ENCODE assay signal across 14 cellular contexts in the genomic region with DNA sequence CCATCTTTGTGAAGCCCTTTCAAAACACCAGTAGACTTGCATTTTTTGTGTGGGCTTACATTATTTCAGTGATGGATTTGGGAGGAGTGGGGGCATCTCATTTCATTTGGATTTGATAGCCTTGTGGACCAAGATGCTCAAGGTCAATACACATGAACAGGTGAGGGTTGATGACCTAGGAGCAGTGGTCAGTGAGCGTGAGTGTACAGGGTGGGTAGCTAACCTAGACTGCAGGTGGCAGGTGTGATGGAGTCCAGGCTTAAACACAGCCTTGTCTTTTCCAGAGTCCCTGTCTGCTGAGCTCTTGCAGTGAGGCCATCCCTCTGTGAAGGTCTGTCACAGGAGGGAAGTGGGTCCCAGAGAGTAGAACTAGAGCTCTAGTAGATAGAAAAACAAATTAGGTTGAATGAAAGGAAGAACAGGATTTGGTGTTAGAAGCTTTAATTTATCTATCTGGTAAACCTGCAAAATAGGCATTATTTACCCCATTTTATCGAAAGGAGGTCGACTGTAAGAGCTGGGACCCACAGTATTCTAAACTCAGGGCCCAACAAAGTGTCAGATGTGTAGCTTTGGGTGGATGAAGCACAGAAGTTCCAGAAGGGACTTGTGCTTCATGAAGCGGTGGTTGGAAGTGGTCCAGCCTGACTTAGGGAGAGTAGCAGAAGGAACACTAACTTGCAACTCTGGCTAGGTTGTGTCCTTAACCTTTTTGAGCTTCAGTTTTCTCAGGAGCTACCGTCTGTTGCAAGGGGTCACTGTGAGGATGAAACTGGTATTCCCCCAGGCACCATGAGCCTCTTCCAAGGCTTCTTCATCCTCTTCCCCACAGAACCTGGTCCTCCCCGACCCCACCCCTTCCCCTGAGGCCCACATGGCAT. TPM values are rescaled to one million over a fixed set of nuclear protein-coding genes. Genes with fewer than 3 reads are reported as not detected.
A peak's percentile ranks its signal among the peaks of the same experiment; 100 is the strongest.
DNase-seq lines count a peak whose midpoint lies in the region; ATAC-seq and TF ChIP-seq lines count a peak whose summit lies in the region.
"Had no signal": no experiment of that assay in that cellular context is flagged by ENCODE, and none has a peak within 500 bp of the region (broad histone marks: within the 10 kb centered on the region; RNA-seq: fewer than 3 reads in every experiment).

No MANE protein-coding gene starts in this region.

- intact Hi-C loops in PC-3 (cut with micrococcal nuclease), result loop anchor here (1.0 kb wide), 1 partner anchor 44 kb away; no protein-coding TSS in a partner anchor

- H3K4me3 ChIP-seq in PC-3 (ENCODE audit: low read length), result no peak overlapping the region
- H3K4me3 ChIP-seq: gastrocnemius medialis, vagina had no signal

- no TSS peak for BruUV-seq in PC-3 (replicated peaks; lab: Mats Ljungman, UMichigan)

- no peaks in the 10 kb centered on the region for H3K4me1 ChIP-seq in PC-3 (ENCODE audit: insufficient read depth, low read length)

- H3K4me2 ChIP-seq in PC-3 (ENCODE audit: low read length), result no peak overlapping the region

- H3K9me2 ChIP-seq in PC-3 (replicated peaks; ENCODE audit: low read length), result no peaks in the 10 kb centered on the region

- POLR2A ChIA-PET in PC-3 (lab: Charles Lee; ENCODE audit: unreplicated experiment), result no interaction called here

- TF ChIP-seq CTCF in PC-3 (conservative IDR thresholded peaks at IDR 0.05; ENCODE audit: low read depth, low read length), result no peak

- H3K9me3 Mint-ChIP-seq in activated naive CD4-positive, alpha-beta T cell treated with anti-CD3 and anti-CD28 coated beads, Interleukin-2, amount 10 ng/mL, durations not matched to agents 7 days and 5 days, result no peaks in the 10 kb centered on the region
- no peaks in the 10 kb centered on the region for H3K9me3 Mint-ChIP-seq in effector memory CD8-positive, alpha-beta T cell
- H3K9me3 Mint-ChIP-seq in stimulated activated effector memory CD8-positive, alpha-beta T cell treated with anti-CD3 and anti-CD28 coated beads, Interleukin-12 subunit alpha, Interleukin-12 subunit beta, amount 100 ng/mL, for 72 hours, result no peaks in the 10 kb centered on the region

- peaks cover 36% of the 10 kb centered on the region for H3K36me3 ChIP-seq in PC-3 (ENCODE audit: low read depth, low read length)

- H3K27me3 ChIP-seq in PC-3 (ENCODE audit: low read length), result no peaks in the 10 kb centered on the region
- H3K27me3 ChIP-seq: brain microvascular endothelial cell, gastrocnemius medialis, vagina had no signal

- H2AFZ ChIP-seq in PC-3 (ENCODE audit: low read length), result no peak overlapping the region

- peak; percentile 11 for ATAC-seq in PC-3
- ATAC-seq in effector memory CD8-positive, alpha-beta T cell (replicated peaks), result no peak
- no peak for ATAC-seq in stimulated activated effector memory CD8-positive, alpha-beta T cell treated with anti-CD3 and anti-CD28 coated beads, Interleukin-12 subunit alpha, Interleukin-12 subunit beta, amount 100 ng/mL, for 72 hours
- no peak for ATAC-seq in GM18502 (IDR thresholded peaks at IDR 0.05; ENCODE audit: poor library complexity, unreplicated experiment)

- H3K9me3 ChIP-seq in PC-3 (ENCODE audit: low read length), result no peaks in the 10 kb centered on the region
- H3K9me3 ChIP-seq: gastrocnemius medialis, vagina had no signal

- H3F3A ChIP-seq in PC-3 (ENCODE audit: low read length, unreplicated experiment), result no peaks in the 10 kb centered on the region

- H3K9ac ChIP-seq in PC-3 (ENCODE audit: low read length), result no peak overlapping the region

- CTCF ChIA-PET in activated naive CD4-positive, alpha-beta T cell treated with anti-CD3 and anti-CD28 coated beads, Interleukin-2, amount 10 ng/mL, durations not matched to agents 7 days and 5 days (lab: Charles Lee), result interaction anchor here (0.9 to 13.7 kb wide), 30 partner anchors 10 to 295 kb away, joined by 3 to 395 read pairs (median 4); a partner anchor contains a TSS
- CTCF ChIA-PET in PC-3 (lab: Charles Lee), result interaction anchor here (0.5 to 2.3 kb wide), 5 partner anchors 27 to 45 kb away, joined by 3 to 56 read pairs (median 4); no protein-coding TSS in a partner anchor

- peaks cover 6% of the 10 kb centered on the region for H3K4me1 Mint-ChIP-seq in activated naive CD4-positive, alpha-beta T cell treated with anti-CD3 and anti-CD28 coated beads, Interleukin-2, amount 10 ng/mL, durations not matched to agents 7 days and 5 days
- H3K4me1 Mint-ChIP-seq in effector memory CD8-positive, alpha-beta T cell (ENCODE audit: low read depth in 2 of 2), result peaks cover 5 to 6% of the 10 kb centered on the region in 2 donors
- no peaks in the 10 kb centered on the region for H3K4me1 Mint-ChIP-seq in stimulated activated effector memory CD8-positive, alpha-beta T cell treated with anti-CD3 and anti-CD28 coated beads, Interleukin-12 subunit alpha, Interleukin-12 subunit beta, amount 100 ng/mL, for 72 hours

- H3K27ac Mint-ChIP-seq in activated naive CD4-positive, alpha-beta T cell treated with anti-CD3 and anti-CD28 coated beads, Interleukin-2, amount 10 ng/mL, durations not matched to agents 7 days and 5 days, result peak overlapping the region; percentile 29
- peak overlapping the region; percentile 35 to 75 for H3K27ac Mint-ChIP-seq in effector memory CD8-positive, alpha-beta T cell
- H3K27ac Mint-ChIP-seq in stimulated activated effector memory CD8-positive, alpha-beta T cell treated with anti-CD3 and anti-CD28 coated beads, Interleukin-12 subunit alpha, Interleukin-12 subunit beta, amount 100 ng/mL, for 72 hours, result peak overlapping the region; percentile 81

- H3K27me3 Mint-ChIP-seq in activated naive CD4-positive, alpha-beta T cell treated with anti-CD3 and anti-CD28 coated beads, Interleukin-2, amount 10 ng/mL, durations not matched to agents 7 days and 5 days, result no peaks in the 10 kb centered on the region
- H3K27me3 Mint-ChIP-seq in effector memory CD8-positive, alpha-beta T cell, result no peaks in the 10 kb centered on the region

- no peaks in the 10 kb centered on the region for H4K20me1 ChIP-seq in PC-3 (ENCODE audit: low read length)

- no peaks in the 10 kb centered on the region for H3K79me2 ChIP-seq in PC-3 (ENCODE audit: low read length)

- no peak for DNase-seq in activated naive CD4-positive, alpha-beta T cell treated with anti-CD3 and anti-CD28 coated beads, Interleukin-2, amount 10 ng/mL, durations not matched to agents 7 days and 5 days
- DNase-seq in activated naive CD4-positive, alpha-beta T cell treated with Interleukin-2 at 50 U/mL for 16 hours, result no peak
- DNase-seq in PC-3 (no peak), DMS114 treated with DMSO at 0.1 percent for 48 hours (lab: John Stamatoyannopoulos, UW; ENCODE audit: unreplicated experiment) (no peak), AG08396 (ENCODE audit: low spot score) (no peak)
- no peak for DNase-seq in effector memory CD8-positive, alpha-beta T cell
- DNase-seq in stimulated activated effector memory CD8-positive, alpha-beta T cell treated with anti-CD3 and anti-CD28 coated beads, Interleukin-12 subunit alpha, Interleukin-12 subunit beta, amount 100 ng/mL, for 72 hours (ENCODE audit: low spot score in 2 of 2), result no peak
- DNase-seq: brain microvascular endothelial cell, NCI-H1417 treated with DMSO at 0.1 percent for 48 hours had no signal

- no peak overlapping the region for H3K27ac ChIP-seq in PC-3 (ENCODE audit: low read length)
- H3K27ac ChIP-seq: brain microvascular endothelial cell, VCaP had no signal

- no peak overlapping the region for H3K4me3 Mint-ChIP-seq in activated naive CD4-positive, alpha-beta T cell treated with anti-CD3 and anti-CD28 coated beads, Interleukin-2, amount 10 ng/mL, durations not matched to agents 7 days and 5 days
- H3K4me3 Mint-ChIP-seq in effector memory CD8-positive, alpha-beta T cell, result no peak overlapping the region
- H3K4me3 Mint-ChIP-seq in stimulated activated effector memory CD8-positive, alpha-beta T cell treated with anti-CD3 and anti-CD28 coated beads, Interleukin-12 subunit alpha, Interleukin-12 subunit beta, amount 100 ng/mL, for 72 hours, result no peak overlapping the region

- peaks cover 43% of the 10 kb centered on the region for H3K36me3 Mint-ChIP-seq in activated naive CD4-positive, alpha-beta T cell treated with anti-CD3 and anti-CD28 coated beads, Interleukin-2, amount 10 ng/mL, durations not matched to agents 7 days and 5 days
- H3K36me3 Mint-ChIP-seq in effector memory CD8-positive, alpha-beta T cell (ENCODE audit: insufficient read depth), result peaks cover 48% of the 10 kb centered on the region
- H3K36me3 Mint-ChIP-seq in stimulated activated effector memory CD8-positive, alpha-beta T cell treated with anti-CD3 and anti-CD28 coated beads, Interleukin-12 subunit alpha, Interleukin-12 subunit beta, amount 100 ng/mL, for 72 hours, result peaks cover 57% of the 10 kb centered on the region

RNA-seq across cellular contexts. Expression of a gene that starts 18.2 kb away (rescaled TPM):
- total RNA-seq in PC-3 (2014; rRNA removed), result 16.0 and 17.9 TPM in 2 replicates

RNA-seq across cellular contexts. Expression of a gene that starts 23.1 kb away (rescaled TPM):
- total RNA-seq in PC-3 (2014; rRNA removed), result 56.9 and 61.1 TPM in 2 replicates

RNA-seq across cellular contexts. Expression of a gene that starts 28.9 kb away (rescaled TPM):
- not detected in 2 replicates for total RNA-seq in PC-3 (2014; rRNA removed)
- total RNA-seq: gastrocnemius medialis, pulmonary artery endothelial cell, vagina had no signal

RNA-seq across cellular contexts. Expression of a gene that starts 50.5 kb away (rescaled TPM):
- 0.26 and 1.5 TPM in 2 replicates for total RNA-seq in PC-3 (2014; rRNA removed)

Comparison
In these comparisons a context has a peak if more than half of its experiments do, and no peak if none do; other contexts are left out.
1. H3K27ac Mint-ChIP-seq: peak in every context shown above with its lines; median percentile 81 in stimulated activated effector memory CD8-positive, alpha-beta T cell treated with anti-CD3 and anti-CD28 coated beads, Interleukin-12 subunit alpha, Interleukin-12 subunit beta, amount 100 ng/mL, for 72 hours; 55 in effector memory CD8-positive, alpha-beta T cell; 29 in activated naive CD4-positive, alpha-beta T cell treated with anti-CD3 and anti-CD28 coated beads, Interleukin-2, amount 10 ng/mL, durations not matched to agents 7 days and 5 days.